In genomic region chr4:53783208-53783859, GRCh38 we compare ENCODE assay signal across 30 cellular contexts.
"Had no signal": no experiment of that assay in that cellular context is flagged by ENCODE, and none has a peak within 500 bp of the region (broad histone marks: within the 10 kb centered on the region; RNA-seq: fewer than 3 reads in every experiment).

No MANE protein-coding gene starts in this region.

- ATAC-seq: activated CD8-positive, alpha-beta memory T cell treated with anti-CD3 and anti-CD28 coated beads, Interleukin-2, amount 10 ng/mL, durations not matched to agents 7 days and 5 days; activated CD8-positive, alpha-beta T cell treated with anti-CD3 and anti-CD28 coated beads, Interleukin-2, amount 10 ng/mL, durations not matched to agents 7 days and 5 days; activated naive CD8-positive, alpha-beta T cell treated with anti-CD3 and anti-CD28 coated beads, Interleukin-2, amount 50 U/mL, for 24 hours had no signal

- H3K27me3 ChIP-seq: ascending aorta, cardiac muscle cell had no signal

- H3K4me3 ChIP-seq: ascending aorta, cardiac muscle cell had no signal

- FAIRE-seq: bronchial epithelial cell, TTC549 had no signal

- H3K36me3 ChIP-seq: ascending aorta, cardiac muscle cell had no signal

- DNase-seq: activated B cell treated with CpG ODN at 0.5 μM for 24 hours; activated CD4-positive, alpha-beta memory T cell treated with anti-CD3 and anti-CD28 coated beads, Interleukin-2, amount 10 ng/mL, durations not matched to agents 7 days and 5 days; activated CD4-positive, alpha-beta T cell treated with anti-CD3 and anti-CD28 coated beads for 4 hours; activated CD4-positive, alpha-beta T cell treated with anti-CD3 and anti-CD28 coated beads, Interleukin-2, amount 10 ng/mL, durations not matched to agents 24 days and 14 days; activated CD4-positive, alpha-beta T cell treated with anti-CD3 and anti-CD28 coated beads, Interleukin-2, amount 50 U/mL, for 1 hour; activated CD4-positive, alpha-beta T cell treated with anti-CD3 and anti-CD28 coated beads, Interleukin-2, amount 50 U/mL, for 4 hours; activated CD4-positive, CD25-positive, alpha-beta regulatory T cell treated with anti-CD3 and anti-CD28 coated beads, Interleukin-2, amount 50 U/mL, for 72 hours; activated CD8-positive, alpha-beta memory T cell treated with anti-CD3 and anti-CD28 coated beads for 24 hours; activated CD8-positive, alpha-beta memory T cell treated with anti-CD3 and anti-CD28 coated beads, Interleukin-2, amount 10 ng/mL, durations not matched to agents 7 days and 5 days; activated CD8-positive, alpha-beta memory T cell treated with anti-CD3 and anti-CD28 coated beads, Interleukin-2, amount 50 U/mL, for 48 hours; activated CD8-positive, alpha-beta T cell treated with anti-CD3 and anti-CD28 coated beads, Interleukin-2, amount 10 ng/mL, durations not matched to agents 7 days and 5 days; activated effector memory CD4-positive, alpha-beta T cell treated with Interleukin-2 at 50 U/mL for 16 hours; activated gamma-delta T cell; activated naive CD4-positive, alpha-beta T cell treated with anti-CD3 and anti-CD28 coated beads, Interleukin-2, amount 10 ng/mL, durations not matched to agents 7 days and 5 days; activated naive CD4-positive, alpha-beta T cell treated with Interleukin-2 at 50 U/mL for 16 hours; activated naive CD8-positive, alpha-beta T cell treated with anti-CD3 and anti-CD28 coated beads, Interleukin-2, amount 10 ng/mL, durations not matched to agents 7 days and 5 days; activated naive CD8-positive, alpha-beta T cell treated with anti-CD3 and anti-CD28 coated beads, Interleukin-2, amount 50 U/mL, for 24 hours; activated T-cell treated with anti-CD3 and anti-CD28 coated beads, Interleukin-2, amount 50 U/mL, for 24 hours; activated T-cell treated with anti-CD3 and anti-CD28 coated beads, Interleukin-2, amount 50 U/mL, for 48 hours; amygdala; anterior cingulate cortex; caudate nucleus; cerebellar nuclear complex; T-helper 1 cell; T-helper 2 cell; T-helper 9 cell had no signal

- H3K27ac ChIP-seq: ascending aorta, cardiac muscle cell had no signal

- H3K9me3 ChIP-seq: ascending aorta had no signal

- H3K4me1 ChIP-seq: ascending aorta had no signal
